ENCODE assay signal across 11 cellular contexts in genomic region chr10:125216309-125216708, GRCh38.
"Had no signal": no experiment of that assay in that cellular context is flagged by ENCODE, and none has a peak within 500 bp of the region (broad histone marks: within the 10 kb centered on the region; RNA-seq: fewer than 3 reads in every experiment).

No MANE protein-coding gene starts in this region.

- FAIRE-seq: H1, H54 had no signal

- H3K9me3 Mint-ChIP-seq: GM23338, H9, HFFc6 had no signal

- H3K9me3 ChIP-seq: HAP-1 had no signal

- H3K4me3 ChIP-seq: GM23248, GM23338, HAP-1 had no signal

- ATAC-seq: GM23338, HCT116 had no signal

- H3K9ac ChIP-seq: GM23248 had no signal

- H2AFZ ChIP-seq: GM23248, GM23338 had no signal

- H3K4me3 Mint-ChIP-seq: GM23338, H9, HFFc6 had no signal

- H3K27ac Mint-ChIP-seq: GM23338, HFFc6 had no signal

- DNase-seq: GM23248, GOT3, H7, H9, HCEC 1CT, HFFc6 had no signal

- H3K4me1 ChIP-seq: HAP-1 had no signal

- H3K27ac ChIP-seq: GM23248 had no signal

- H3K4me2 ChIP-seq: GM23338 had no signal

- H3K36me3 ChIP-seq: HAP-1 had no signal
